In genomic region chr1:193113258-193113991, GRCh38 we compare ENCODE assay signal across 1 cellular context.
A peak's percentile ranks its signal among the peaks of the same experiment; 100 is the strongest.
TF ChIP-seq lines count a peak whose summit lies in the region.

No MANE protein-coding gene starts in this region.

TF ChIP-seq in K562, 482 proteins besides CTCF, POLR2A, EP300 and RAD21 (continued from another document and continues in another):
- no peak for TF ChIP-seq ZBTB7A (IDR thresholded peaks at IDR 0.05; ENCODE audit: borderline replicate concordance, control insufficient read depth, low read depth, low read length)
- peak; percentile 28 for TF ChIP-seq EP400 (IDR thresholded peaks at IDR 0.05)
- TF ChIP-seq ZBTB12 (CRISPR knock-in tag; IDR thresholded peaks at IDR 0.05), result no peak
- TF ChIP-seq NRF1 (conservative IDR thresholded peaks at IDR 0.05 in 1 of 2, IDR thresholded peaks at IDR 0.05 in 1 of 2), result no peak
- no peak for TF ChIP-seq ZNF764 (CRISPR knock-in tag; IDR thresholded peaks at IDR 0.05; ENCODE audit: low read depth)
- no peak for TF ChIP-seq NR2C1 (IDR thresholded peaks at IDR 0.05)
- TF ChIP-seq NR2C1 (tag; IDR thresholded peaks at IDR 0.05), result no peak
- TF ChIP-seq NFE2 (IDR thresholded peaks at IDR 0.05; ENCODE audit: low read depth), result peak; percentile 43; the same call in 1 of the 2 replicates
- TF ChIP-seq ZNF263 (CRISPR knock-in tag; IDR thresholded peaks at IDR 0.05; ENCODE audit: borderline replicate concordance), result no peak
- no peak for TF ChIP-seq CHD1 (IDR thresholded peaks at IDR 0.05; ENCODE audit: low read length)
- TF ChIP-seq TEAD4 (IDR thresholded peaks at IDR 0.05; ENCODE audit: low read length), result peak; percentile 21; the same call in 1 of the 2 replicates
- TF ChIP-seq TEAD4 (CRISPR knock-in tag; IDR thresholded peaks at IDR 0.05; ENCODE audit: borderline replicate concordance), result no peak
- TF ChIP-seq CBX5 (IDR thresholded peaks at IDR 0.05; ENCODE audit: borderline replicate concordance, low read depth), result no peak
- TF ChIP-seq ZNF12 (CRISPR knock-in tag; IDR thresholded peaks at IDR 0.05), result no peak
- 0 out of 2 replicates have a peak, but pooled peaks have one; percentile 34 for TF ChIP-seq ZNF24 (IDR thresholded peaks at IDR 0.05)
- TF ChIP-seq ZKSCAN1 (IDR thresholded peaks at IDR 0.05; ENCODE audit: low read depth, low read length), result no peak
- no peak for TF ChIP-seq ELF4 (CRISPR knock-in tag; IDR thresholded peaks at IDR 0.05)
- no peak for TF ChIP-seq BMI1 (IDR thresholded peaks at IDR 0.05; ENCODE audit: low read length)
- TF ChIP-seq SNAPC5 (CRISPR knock-in tag; IDR thresholded peaks at IDR 0.05), result no peak
- no peak for TF ChIP-seq ZBTB40 (IDR thresholded peaks at IDR 0.05)
- no peak for TF ChIP-seq ZBTB40 (CRISPR knock-in tag; IDR thresholded peaks at IDR 0.05)
- no peak for TF ChIP-seq NFXL1 (CRISPR knock-in tag; IDR thresholded peaks at IDR 0.05)
- TF ChIP-seq SAP30 (IDR thresholded peaks at IDR 0.05; ENCODE audit: borderline replicate concordance, insufficient read depth, low read depth, low read length, poor library complexity, severe bottlenecking), result no peak
- TF ChIP-seq TBP (optimal IDR thresholded peaks at IDR 0.05; ENCODE audit: low read depth, low read length), result no peak
- TF ChIP-seq HDAC1 (IDR thresholded peaks at IDR 0.05), result peak in 1 of 2 experiments; percentile 54; a peak in 1 of 4 replicates
- TF ChIP-seq, protein P1, sequence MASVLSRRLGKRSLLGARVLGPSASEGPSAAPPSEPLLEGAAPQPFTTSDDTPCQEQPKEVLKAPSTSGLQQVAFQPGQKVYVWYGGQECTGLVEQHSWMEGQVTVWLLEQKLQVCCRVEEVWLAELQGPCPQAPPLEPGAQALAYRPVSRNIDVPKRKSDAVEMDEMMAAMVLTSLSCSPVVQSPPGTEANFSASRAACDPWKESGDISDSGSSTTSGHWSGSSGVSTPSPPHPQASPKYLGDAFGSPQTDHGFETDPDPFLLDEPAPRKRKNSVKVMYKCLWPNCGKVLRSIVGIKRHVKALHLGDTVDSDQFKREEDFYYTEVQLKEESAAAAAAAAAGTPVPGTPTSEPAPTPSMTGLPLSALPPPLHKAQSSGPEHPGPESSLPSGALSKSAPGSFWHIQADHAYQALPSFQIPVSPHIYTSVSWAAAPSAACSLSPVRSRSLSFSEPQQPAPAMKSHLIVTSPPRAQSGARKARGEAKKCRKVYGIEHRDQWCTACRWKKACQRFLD (CRISPR knock-in tag; IDR thresholded peaks at IDR 0.05), result no peak; the same call in 1 of the 2 replicates
- no peak for TF ChIP-seq ZNF76 (CRISPR knock-in tag; IDR thresholded peaks at IDR 0.05; ENCODE audit: borderline replicate concordance)
- TF ChIP-seq MYNN (IDR thresholded peaks at IDR 0.05), result no peak
- no peak for TF ChIP-seq MYNN (CRISPR knock-in tag; IDR thresholded peaks at IDR 0.05)
- TF ChIP-seq SMARCE1 (IDR thresholded peaks at IDR 0.05), result peak; percentile 14; the same call in 1 of the 2 replicates
- 0 out of 2 replicates have a peak, but pooled peaks have one; percentile 16 for TF ChIP-seq MIER1 (IDR thresholded peaks at IDR 0.05; ENCODE audit: low read depth)
- no peak for TF ChIP-seq ZNF232 (CRISPR knock-in tag; IDR thresholded peaks at IDR 0.05)
- TF ChIP-seq YY1 (IDR thresholded peaks at IDR 0.05; ENCODE audit: borderline replicate concordance in 1 of 3, control insufficient read depth in 1 of 3, extremely low read depth in 1 of 3, insufficient read depth in 3 of 3, insufficient read length in 1 of 3, insufficient replicate concordance in 2 of 3, low read depth in 1 of 3, low read length in 2 of 3), result no peak
- peak; percentile 72 for TF ChIP-seq MAFG (tag; conservative IDR thresholded peaks at IDR 0.05)
- TF ChIP-seq, protein P2, sequence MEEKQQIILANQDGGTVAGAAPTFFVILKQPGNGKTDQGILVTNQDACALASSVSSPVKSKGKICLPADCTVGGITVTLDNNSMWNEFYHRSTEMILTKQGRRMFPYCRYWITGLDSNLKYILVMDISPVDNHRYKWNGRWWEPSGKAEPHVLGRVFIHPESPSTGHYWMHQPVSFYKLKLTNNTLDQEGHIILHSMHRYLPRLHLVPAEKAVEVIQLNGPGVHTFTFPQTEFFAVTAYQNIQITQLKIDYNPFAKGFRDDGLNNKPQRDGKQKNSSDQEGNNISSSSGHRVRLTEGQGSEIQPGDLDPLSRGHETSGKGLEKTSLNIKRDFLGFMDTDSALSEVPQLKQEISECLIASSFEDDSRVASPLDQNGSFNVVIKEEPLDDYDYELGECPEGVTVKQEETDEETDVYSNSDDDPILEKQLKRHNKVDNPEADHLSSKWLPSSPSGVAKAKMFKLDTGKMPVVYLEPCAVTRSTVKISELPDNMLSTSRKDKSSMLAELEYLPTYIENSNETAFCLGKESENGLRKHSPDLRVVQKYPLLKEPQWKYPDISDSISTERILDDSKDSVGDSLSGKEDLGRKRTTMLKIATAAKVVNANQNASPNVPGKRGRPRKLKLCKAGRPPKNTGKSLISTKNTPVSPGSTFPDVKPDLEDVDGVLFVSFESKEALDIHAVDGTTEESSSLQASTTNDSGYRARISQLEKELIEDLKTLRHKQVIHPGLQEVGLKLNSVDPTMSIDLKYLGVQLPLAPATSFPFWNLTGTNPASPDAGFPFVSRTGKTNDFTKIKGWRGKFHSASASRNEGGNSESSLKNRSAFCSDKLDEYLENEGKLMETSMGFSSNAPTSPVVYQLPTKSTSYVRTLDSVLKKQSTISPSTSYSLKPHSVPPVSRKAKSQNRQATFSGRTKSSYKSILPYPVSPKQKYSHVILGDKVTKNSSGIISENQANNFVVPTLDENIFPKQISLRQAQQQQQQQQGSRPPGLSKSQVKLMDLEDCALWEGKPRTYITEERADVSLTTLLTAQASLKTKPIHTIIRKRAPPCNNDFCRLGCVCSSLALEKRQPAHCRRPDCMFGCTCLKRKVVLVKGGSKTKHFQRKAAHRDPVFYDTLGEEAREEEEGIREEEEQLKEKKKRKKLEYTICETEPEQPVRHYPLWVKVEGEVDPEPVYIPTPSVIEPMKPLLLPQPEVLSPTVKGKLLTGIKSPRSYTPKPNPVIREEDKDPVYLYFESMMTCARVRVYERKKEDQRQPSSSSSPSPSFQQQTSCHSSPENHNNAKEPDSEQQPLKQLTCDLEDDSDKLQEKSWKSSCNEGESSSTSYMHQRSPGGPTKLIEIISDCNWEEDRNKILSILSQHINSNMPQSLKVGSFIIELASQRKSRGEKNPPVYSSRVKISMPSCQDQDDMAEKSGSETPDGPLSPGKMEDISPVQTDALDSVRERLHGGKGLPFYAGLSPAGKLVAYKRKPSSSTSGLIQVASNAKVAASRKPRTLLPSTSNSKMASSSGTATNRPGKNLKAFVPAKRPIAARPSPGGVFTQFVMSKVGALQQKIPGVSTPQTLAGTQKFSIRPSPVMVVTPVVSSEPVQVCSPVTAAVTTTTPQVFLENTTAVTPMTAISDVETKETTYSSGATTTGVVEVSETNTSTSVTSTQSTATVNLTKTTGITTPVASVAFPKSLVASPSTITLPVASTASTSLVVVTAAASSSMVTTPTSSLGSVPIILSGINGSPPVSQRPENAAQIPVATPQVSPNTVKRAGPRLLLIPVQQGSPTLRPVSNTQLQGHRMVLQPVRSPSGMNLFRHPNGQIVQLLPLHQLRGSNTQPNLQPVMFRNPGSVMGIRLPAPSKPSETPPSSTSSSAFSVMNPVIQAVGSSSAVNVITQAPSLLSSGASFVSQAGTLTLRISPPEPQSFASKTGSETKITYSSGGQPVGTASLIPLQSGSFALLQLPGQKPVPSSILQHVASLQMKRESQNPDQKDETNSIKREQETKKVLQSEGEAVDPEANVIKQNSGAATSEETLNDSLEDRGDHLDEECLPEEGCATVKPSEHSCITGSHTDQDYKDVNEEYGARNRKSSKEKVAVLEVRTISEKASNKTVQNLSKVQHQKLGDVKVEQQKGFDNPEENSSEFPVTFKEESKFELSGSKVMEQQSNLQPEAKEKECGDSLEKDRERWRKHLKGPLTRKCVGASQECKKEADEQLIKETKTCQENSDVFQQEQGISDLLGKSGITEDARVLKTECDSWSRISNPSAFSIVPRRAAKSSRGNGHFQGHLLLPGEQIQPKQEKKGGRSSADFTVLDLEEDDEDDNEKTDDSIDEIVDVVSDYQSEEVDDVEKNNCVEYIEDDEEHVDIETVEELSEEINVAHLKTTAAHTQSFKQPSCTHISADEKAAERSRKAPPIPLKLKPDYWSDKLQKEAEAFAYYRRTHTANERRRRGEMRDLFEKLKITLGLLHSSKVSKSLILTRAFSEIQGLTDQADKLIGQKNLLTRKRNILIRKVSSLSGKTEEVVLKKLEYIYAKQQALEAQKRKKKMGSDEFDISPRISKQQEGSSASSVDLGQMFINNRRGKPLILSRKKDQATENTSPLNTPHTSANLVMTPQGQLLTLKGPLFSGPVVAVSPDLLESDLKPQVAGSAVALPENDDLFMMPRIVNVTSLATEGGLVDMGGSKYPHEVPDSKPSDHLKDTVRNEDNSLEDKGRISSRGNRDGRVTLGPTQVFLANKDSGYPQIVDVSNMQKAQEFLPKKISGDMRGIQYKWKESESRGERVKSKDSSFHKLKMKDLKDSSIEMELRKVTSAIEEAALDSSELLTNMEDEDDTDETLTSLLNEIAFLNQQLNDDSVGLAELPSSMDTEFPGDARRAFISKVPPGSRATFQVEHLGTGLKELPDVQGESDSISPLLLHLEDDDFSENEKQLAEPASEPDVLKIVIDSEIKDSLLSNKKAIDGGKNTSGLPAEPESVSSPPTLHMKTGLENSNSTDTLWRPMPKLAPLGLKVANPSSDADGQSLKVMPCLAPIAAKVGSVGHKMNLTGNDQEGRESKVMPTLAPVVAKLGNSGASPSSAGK (IDR thresholded peaks at IDR 0.05), result peak; percentile 69
- TF ChIP-seq ELK1 (CRISPR knock-in tag; IDR thresholded peaks at IDR 0.05), result no peak
- no peak for TF ChIP-seq CBFB (CRISPR knock-in tag; IDR thresholded peaks at IDR 0.05)
- 0 out of 2 replicates have a peak, but pooled peaks have one; percentile 18 for TF ChIP-seq ZBTB17 (CRISPR knock-in tag; IDR thresholded peaks at IDR 0.05)
